ENCODE assay signal across 9 cellular contexts in genomic region chr9:107286057-107286456, GRCh38. TPM values are rescaled to one million over a fixed set of nuclear protein-coding genes. Genes with fewer than 3 reads are reported as not detected.
DNase-seq lines count a peak whose midpoint lies in the region; ATAC-seq, FAIRE-seq and TF ChIP-seq lines count a peak whose summit lies in the region.
"Had no signal": no experiment of that assay in that cellular context is flagged by ENCODE, and none has a peak within 500 bp of the region (broad histone marks: within the 10 kb centered on the region; RNA-seq: fewer than 3 reads in every experiment).

No MANE protein-coding gene starts in this region.

- H3K4me3 ChIP-seq in NB4 (ENCODE audit: low read depth, low read length) (peak overlapping the region; percentile 94), dorsolateral prefrontal cortex (peak overlapping the region in 42 of 59 donors; percentile 7 to 99 (median 93)), neural cell (ENCODE audit: low read length) (peak overlapping the region; percentile 92)

- DNase-seq in ELF-1 (ENCODE audit: low read depth, low spot score) = peak; percentile 20
- peak; percentile 45 for DNase-seq in NB4 (ENCODE audit: low read depth)
- no peak for DNase-seq in dorsolateral prefrontal cortex
- DNase-seq in NCI-H446 (lab: John Stamatoyannopoulos, UW) = no peak
- DNase-seq in HTR-8/SVneo (ENCODE audit: insufficient read length, low spot score) = no peak
- no peak for DNase-seq in NCI-H146 treated with DMSO at 0.1 percent for 48 hours (lab: John Stamatoyannopoulos, UW; ENCODE audit: unreplicated experiment)

- H4K20me1 ChIP-seq in neural cell (ENCODE audit: insufficient read depth) = peaks cover 11% of the 10 kb centered on the region

- FAIRE-seq in HTR-8/SVneo (lab: Jason Lieb, UNC) = no peak
- FAIRE-seq: endometrium had no signal

- intact Hi-C loops in dorsolateral prefrontal cortex (cut with DNase I) = loop anchor here in 1 of 2 donors (5.0 to 10.0 kb wide), 2 partner anchors 51 to 349 kb away; no protein-coding TSS in a partner anchor

- no peak for TF ChIP-seq EP300 in neural cell (conservative IDR thresholded peaks at IDR 0.05; ENCODE audit: poor library complexity, severe bottlenecking)

- no peaks in the 10 kb centered on the region for H3K27me3 ChIP-seq in dorsolateral prefrontal cortex
- no peaks in the 10 kb centered on the region for H3K27me3 ChIP-seq in neural cell (ENCODE audit: insufficient read depth, low read depth, low read length)

- no peak for TF ChIP-seq RAD21 in neural cell (conservative IDR thresholded peaks at IDR 0.05)

- H3K79me2 ChIP-seq in neural cell (replicated peaks; ENCODE audit: insufficient read depth, low read length) = peaks cover 73% of the 10 kb centered on the region

- H3K9me2 ChIP-seq in neural cell (ENCODE audit: insufficient read depth, low read length) = no peaks in the 10 kb centered on the region

- no peak for TF ChIP-seq POLR2A in NB4 (IDR thresholded peaks at IDR 0.05; ENCODE audit: extremely low read depth, insufficient read length)

- H3K4me2 ChIP-seq in neural cell (ENCODE audit: low read length) = peak overlapping the region; percentile 87

- TF ChIP-seq CTCF in NB4 (IDR thresholded peaks at IDR 0.05; ENCODE audit: low read depth, low read length) (no peak), dorsolateral prefrontal cortex (IDR thresholded peaks at IDR 0.05 in 54 of 56, conservative IDR thresholded peaks at IDR 0.05 in 2 of 56; ENCODE audit: low read depth in 1 of 56, partially characterized antibody in 56 of 56) (no peak), neural cell (IDR thresholded peaks at IDR 0.05; ENCODE audit: poor library complexity, severe bottlenecking) (no peak)

- H3K27ac ChIP-seq in dorsolateral prefrontal cortex (no peak overlapping the region), neural cell (ENCODE audit: low read length) (no peak overlapping the region)

- no peaks in the 10 kb centered on the region for H3K36me3 ChIP-seq in neural cell (ENCODE audit: insufficient read depth, low read length)

- no peaks in the 10 kb centered on the region for H3F3A ChIP-seq in neural cell (ENCODE audit: insufficient read depth, low read length, poor library complexity, severe bottlenecking)

- no peak for ATAC-seq in GM19324 (IDR thresholded peaks at IDR 0.05; ENCODE audit: low FRiP score, unreplicated experiment)

- no peak overlapping the region for H3K9ac ChIP-seq in neural cell (ENCODE audit: low read length)

- H3K9me3 ChIP-seq in neural cell (ENCODE audit: low read length) = no peaks in the 10 kb centered on the region

- no peak overlapping the region for H2AFZ ChIP-seq in neural cell (ENCODE audit: low read depth, low read length)

TF ChIP-seq in neural cell, 6 proteins besides CTCF, POLR2A, EP300 and RAD21:
- no peak for TF ChIP-seq SMC3 (conservative IDR thresholded peaks at IDR 0.05; ENCODE audit: poor library complexity)
- no peak for TF ChIP-seq EZH2 (IDR thresholded peaks at IDR 0.05; ENCODE audit: borderline replicate concordance, insufficient read depth, low read length, poor library complexity, severe bottlenecking)
- TF ChIP-seq TAF1 (IDR thresholded peaks at IDR 0.05; ENCODE audit: low read depth) = no peak
- TF ChIP-seq REST (IDR thresholded peaks at IDR 0.05; ENCODE audit: borderline replicate concordance) = no peak
- TF ChIP-seq POLR2AphosphoS5 (IDR thresholded peaks at IDR 0.05) = no peak
- TF ChIP-seq MXI1 (conservative IDR thresholded peaks at IDR 0.05; ENCODE audit: poor library complexity, severe bottlenecking) = no peak

RNA-seq across cellular contexts. Expression of gene RAD23B, which starts 3.0 kb away (rescaled TPM):
- total RNA-seq in dorsolateral prefrontal cortex = 100 to 1,000 TPM in 30 of 120 experiments, 10 to 100 TPM in 90; 67.9 to 114 (median 93.7) TPM
- polyA plus RNA-seq in neural cell = 97.3 and 109 TPM in 2 replicates
- 103 and 107 TPM in 2 replicates for polyA minus RNA-seq in neural cell

Comparison
In these comparisons a context has a peak if more than half of its experiments do, and no peak if none do; other contexts are left out.
1. DNase-seq: peak in ELF-1 (single experiment) and NB4 (single experiment); none in dorsolateral prefrontal cortex (0 of 10), NCI-H446 (0 of 2), HTR-8/SVneo (single experiment) and NCI-H146 treated with DMSO at 0.1 percent for 48 hours (single experiment).
2. Peak in every context shown above with its lines, with median percentiles within 50 percentile points of each other: H3K4me3 ChIP-seq.